In the genomic region with DNA sequence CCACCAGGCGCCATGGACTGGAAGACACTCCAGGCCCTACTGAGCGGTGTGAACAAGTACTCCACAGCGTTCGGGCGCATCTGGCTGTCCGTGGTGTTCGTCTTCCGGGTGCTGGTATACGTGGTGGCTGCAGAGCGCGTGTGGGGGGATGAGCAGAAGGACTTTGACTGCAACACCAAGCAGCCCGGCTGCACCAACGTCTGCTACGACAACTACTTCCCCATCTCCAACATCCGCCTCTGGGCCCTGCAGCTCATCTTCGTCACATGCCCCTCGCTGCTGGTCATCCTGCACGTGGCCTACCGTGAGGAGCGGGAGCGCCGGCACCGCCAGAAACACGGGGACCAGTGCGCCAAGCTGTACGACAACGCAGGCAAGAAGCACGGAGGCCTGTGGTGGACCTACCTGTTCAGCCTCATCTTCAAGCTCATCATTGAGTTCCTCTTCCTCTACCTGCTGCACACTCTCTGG, we compare ENCODE assay signal across 19 cellular contexts. TPM values are rescaled to one million over a fixed set of nuclear protein-coding genes. Genes with fewer than 3 reads are reported as not detected.
A peak's percentile ranks its signal among the peaks of the same experiment; 100 is the strongest.
DNase-seq lines count a peak whose midpoint lies in the region; ATAC-seq and TF ChIP-seq lines count a peak whose summit lies in the region.
"Had no signal": no experiment of that assay in that cellular context is flagged by ENCODE, and none has a peak within 500 bp of the region (broad histone marks: within the 10 kb centered on the region; RNA-seq: fewer than 3 reads in every experiment).

No MANE protein-coding gene starts in this region.

- no peaks in the 10 kb centered on the region for H3F3A ChIP-seq in PC-3 (ENCODE audit: low read length, unreplicated experiment)

- no TSS peak for BruUV-seq in PC-3 (replicated peaks; lab: Mats Ljungman, UMichigan)

- no peak overlapping the region for H3K4me3 Mint-ChIP-seq in activated CD8-positive, alpha-beta memory T cell treated with anti-CD3 and anti-CD28 coated beads, Interleukin-2, amount 10 ng/mL, durations not matched to agents 7 days and 5 days
- H3K4me3 Mint-ChIP-seq in type B pancreatic cell = no peak overlapping the region
- H3K4me3 Mint-ChIP-seq: T-cell had no signal

- H3K9me3 ChIP-seq in PC-3 (ENCODE audit: low read length) = no peaks in the 10 kb centered on the region
- H3K9me3 ChIP-seq: BLaER1 treated with 17β-estradiol and CSF1 and Interleukin-3, amounts not matched to agents 10 nM and 100 nM had no signal

- no peak overlapping the region for H2AFZ ChIP-seq in PC-3 (ENCODE audit: low read length)

- peaks cover 65% of the 10 kb centered on the region for H3K4me1 ChIP-seq in PC-3 (ENCODE audit: insufficient read depth, low read length)

- ATAC-seq in activated CD8-positive, alpha-beta memory T cell treated with anti-CD3 and anti-CD28 coated beads, Interleukin-2, amount 10 ng/mL, durations not matched to agents 7 days and 5 days = no peak
- ATAC-seq in PC-3 = no peak
- ATAC-seq in GM21515 (IDR thresholded peaks at IDR 0.05; ENCODE audit: unreplicated experiment) = no peak
- ATAC-seq: T-cell had no signal

- POLR2A ChIA-PET in PC-3 (lab: Charles Lee; ENCODE audit: unreplicated experiment) = no interaction called here

- H3K4me3 ChIP-seq in PC-3 (ENCODE audit: low read length) = no peak overlapping the region
- H3K4me3 ChIP-seq: BLaER1 treated with 17β-estradiol and CSF1 and Interleukin-3, amounts not matched to agents 10 nM and 100 nM had no signal

- H3K4me2 ChIP-seq in PC-3 (ENCODE audit: low read length) = peak overlapping the region; percentile 98; the same call in 1 of the 2 replicates

- CTCF ChIA-PET in activated CD8-positive, alpha-beta memory T cell treated with anti-CD3 and anti-CD28 coated beads, Interleukin-2, amount 10 ng/mL, durations not matched to agents 7 days and 5 days (lab: Charles Lee) = interaction anchor here (1.2 to 6.7 kb wide), 2 partner anchors 68 to 82 kb away, joined by 3 to 51 read pairs; no protein-coding TSS in a partner anchor
- CTCF ChIA-PET in PC-3 (lab: Charles Lee) = interaction anchor here (0.9 kb wide), 1 partner anchor 98 kb away, joined by 5 read pairs; no protein-coding TSS in a partner anchor

- no peaks in the 10 kb centered on the region for H3K27me3 ChIP-seq in PC-3 (ENCODE audit: low read length)

- DNase-seq in activated CD8-positive, alpha-beta memory T cell treated with anti-CD3 and anti-CD28 coated beads, Interleukin-2, amount 10 ng/mL, durations not matched to agents 7 days and 5 days = peak; percentile 37
- no peak for DNase-seq in activated CD8-positive, alpha-beta memory T cell treated with anti-CD3 and anti-CD28 coated beads for 24 hours
- no peak for DNase-seq in PC-3
- DNase-seq in epithelial cell of prostate (ENCODE audit: low read depth, low spot score) = no peak
- DNase-seq in type B pancreatic cell (ENCODE audit: extremely low spot score, unreplicated experiment) = no peak
- no peak for DNase-seq in stimulated activated CD4-positive, alpha-beta T cell treated with anti-CD3 and anti-CD28 coated beads, Interleukin-4, amount 100 ng/mL, for 24 hours
- no peak for DNase-seq in stimulated activated CD4-positive, alpha-beta T cell treated with anti-CD3 and anti-CD28 coated beads, Interleukin-12 subunit alpha, Interleukin-12 subunit beta, amount 100 ng/mL, for 4 hours
- DNase-seq: DMS153, EL, H7, IMR-90, NCI-H1105, NCI-H187, NCI-H446, T-cell had no signal

- H3K27ac ChIP-seq in PC-3 (ENCODE audit: low read length) = no peak overlapping the region
- peak overlapping the region; percentile 100 for H3K27ac ChIP-seq in epithelial cell of prostate
- H3K27ac ChIP-seq: 22Rv1; BLaER1 treated with 17β-estradiol and CSF1 and Interleukin-3, amounts not matched to agents 10 nM and 100 nM had no signal

- peaks cover 59% of the 10 kb centered on the region for H3K79me2 ChIP-seq in PC-3 (ENCODE audit: low read length)

- no peak for TF ChIP-seq CTCF in PC-3 (conservative IDR thresholded peaks at IDR 0.05; ENCODE audit: low read depth, low read length)
- no peak for TF ChIP-seq CTCF in type B pancreatic cell (conservative IDR thresholded peaks at IDR 0.05)

- H3K27ac Mint-ChIP-seq in activated CD8-positive, alpha-beta memory T cell treated with anti-CD3 and anti-CD28 coated beads, Interleukin-2, amount 10 ng/mL, durations not matched to agents 7 days and 5 days = no peak overlapping the region
- peak overlapping the region; percentile 51 for H3K27ac Mint-ChIP-seq in type B pancreatic cell
- H3K27ac Mint-ChIP-seq: T-cell had no signal

- H3K36me3 Mint-ChIP-seq in activated CD8-positive, alpha-beta memory T cell treated with anti-CD3 and anti-CD28 coated beads, Interleukin-2, amount 10 ng/mL, durations not matched to agents 7 days and 5 days = no peaks in the 10 kb centered on the region
- no peaks in the 10 kb centered on the region for H3K36me3 Mint-ChIP-seq in type B pancreatic cell
- H3K36me3 Mint-ChIP-seq: T-cell had no signal

- H4K20me1 ChIP-seq in PC-3 (ENCODE audit: low read length) = 0 out of 2 replicates have a peak, but pooled peaks cover 7% of the 10 kb centered on the region
- H4K20me1 ChIP-seq: BLaER1 treated with 17β-estradiol and CSF1 and Interleukin-3, amounts not matched to agents 10 nM and 100 nM had no signal

- H3K9me2 ChIP-seq in PC-3 (replicated peaks; ENCODE audit: low read length) = no peaks in the 10 kb centered on the region

- H3K9ac ChIP-seq in PC-3 (ENCODE audit: low read length) = no peak overlapping the region

- peaks cover 29% of the 10 kb centered on the region for H3K27me3 Mint-ChIP-seq in activated CD8-positive, alpha-beta memory T cell treated with anti-CD3 and anti-CD28 coated beads, Interleukin-2, amount 10 ng/mL, durations not matched to agents 7 days and 5 days
- H3K27me3 Mint-ChIP-seq in type B pancreatic cell = peaks cover 66% of the 10 kb centered on the region

- intact Hi-C loops in PC-3 (cut with micrococcal nuclease) = no loop called here

- peaks cover 29% of the 10 kb centered on the region for H3K36me3 ChIP-seq in PC-3 (ENCODE audit: low read depth, low read length)
- H3K36me3 ChIP-seq: BLaER1 treated with 17β-estradiol and CSF1 and Interleukin-3, amounts not matched to agents 10 nM and 100 nM had no signal

- H3K9me3 Mint-ChIP-seq in activated CD8-positive, alpha-beta memory T cell treated with anti-CD3 and anti-CD28 coated beads, Interleukin-2, amount 10 ng/mL, durations not matched to agents 7 days and 5 days (ENCODE audit: low read depth) = no peaks in the 10 kb centered on the region
- H3K9me3 Mint-ChIP-seq in type B pancreatic cell = no peaks in the 10 kb centered on the region
- H3K9me3 Mint-ChIP-seq: T-cell had no signal

- peaks cover 4% of the 10 kb centered on the region for H3K4me1 Mint-ChIP-seq in activated CD8-positive, alpha-beta memory T cell treated with anti-CD3 and anti-CD28 coated beads, Interleukin-2, amount 10 ng/mL, durations not matched to agents 7 days and 5 days
- H3K4me1 Mint-ChIP-seq in type B pancreatic cell (ENCODE audit: unreplicated experiment) = no peaks in the 10 kb centered on the region

RNA-seq across cellular contexts. Expression of a gene that starts 3.8 kb away (rescaled TPM):
- total RNA-seq in activated CD8-positive, alpha-beta memory T cell treated with anti-CD3 and anti-CD28 coated beads, Interleukin-2, amount 10 ng/mL, durations not matched to agents 7 days and 5 days = not detected
- total RNA-seq in PC-3 (2014; rRNA removed) (89.9 and 97.9 TPM in 2 replicates), type B pancreatic cell (ENCODE audit: low replicate concordance) (6.5 and 19.5 TPM in 2 replicates)
- total RNA-seq: IMR-90, SK-MEL-5, T-cell had no signal

RNA-seq across cellular contexts. Expression of a gene that starts 8.0 kb away (rescaled TPM):
- total RNA-seq in activated CD8-positive, alpha-beta memory T cell treated with anti-CD3 and anti-CD28 coated beads, Interleukin-2, amount 10 ng/mL, durations not matched to agents 7 days and 5 days = not detected
- total RNA-seq in PC-3 (2014; rRNA removed) (not detected in 2 replicates), type B pancreatic cell (ENCODE audit: low replicate concordance) (0.67 and 0.87 TPM in 2 replicates)
- total RNA-seq: IMR-90, SK-MEL-5, T-cell had no signal

RNA-seq across cellular contexts. Expression of a gene that starts 25.2 kb away (rescaled TPM):
- not detected for total RNA-seq in activated CD8-positive, alpha-beta memory T cell treated with anti-CD3 and anti-CD28 coated beads, Interleukin-2, amount 10 ng/mL, durations not matched to agents 7 days and 5 days
- total RNA-seq in PC-3 (2014; rRNA removed) (0.12 TPM in 1 of 2 replicates, not detected in the other), type B pancreatic cell (ENCODE audit: low replicate concordance) (0.48 and 0.50 TPM in 2 replicates)
- total RNA-seq: H7, IMR-90, SK-MEL-5, T-cell had no signal

RNA-seq across cellular contexts. Expression of a gene that starts 29.9 kb away (rescaled TPM):
- total RNA-seq in activated CD8-positive, alpha-beta memory T cell treated with anti-CD3 and anti-CD28 coated beads, Interleukin-2, amount 10 ng/mL, durations not matched to agents 7 days and 5 days = not detected
- total RNA-seq in PC-3 (2014; rRNA removed) (7.2 and 8.1 TPM in 2 replicates), type B pancreatic cell (ENCODE audit: low replicate concordance) (2.0 and 7.5 TPM in 2 replicates)
- total RNA-seq: IMR-90, SK-MEL-5, T-cell had no signal
